8 cellular contexts compared by ENCODE assay signal in the genomic region with DNA sequence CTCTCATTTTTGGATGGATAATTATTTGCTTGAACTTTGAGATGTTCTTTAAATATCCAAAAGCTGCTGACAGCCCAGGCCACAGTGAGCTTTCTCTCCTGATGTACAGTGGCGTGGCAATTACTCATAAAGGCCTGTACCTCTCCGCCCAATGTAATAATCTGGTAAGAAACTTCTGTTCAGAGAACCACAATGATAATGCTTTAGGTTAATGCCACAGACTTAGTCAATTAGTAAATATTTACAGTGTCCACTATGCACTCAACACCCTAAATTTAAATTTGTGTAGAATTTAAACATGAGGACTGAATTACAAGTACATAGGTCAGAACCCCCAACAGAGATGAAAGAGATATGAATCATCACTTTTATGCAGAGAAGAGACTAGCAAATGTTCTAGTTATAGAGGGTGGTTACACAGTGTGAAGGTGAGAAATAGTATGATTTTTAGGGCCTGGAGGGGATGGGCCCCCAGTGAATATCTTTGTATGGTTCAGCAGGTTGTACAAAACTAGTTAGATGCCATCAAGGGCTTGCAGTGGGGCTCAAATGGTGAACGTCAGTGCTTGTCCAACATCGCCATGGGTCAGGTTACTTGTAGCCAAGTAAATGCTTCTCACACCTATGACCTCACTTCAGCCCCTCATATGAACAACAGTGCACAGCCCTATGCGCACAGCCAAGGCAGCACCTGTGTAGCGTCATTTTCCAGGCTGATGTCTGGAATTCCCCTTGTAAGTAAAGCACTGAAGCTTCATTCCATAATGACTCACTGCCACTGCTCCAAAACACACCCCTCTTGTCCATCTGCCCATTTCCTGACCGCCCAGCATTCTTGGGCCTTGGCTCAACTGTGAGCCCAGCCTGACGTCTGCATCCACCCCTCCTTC. TPM values are rescaled to one million over a fixed set of nuclear protein-coding genes. Genes with fewer than 3 reads are reported as not detected.
DNase-seq lines count a peak whose midpoint lies in the region; ATAC-seq and TF ChIP-seq lines count a peak whose summit lies in the region.

No MANE protein-coding gene starts in this region.

- H3K27me3 Mint-ChIP-seq in activated naive CD8-positive, alpha-beta T cell treated with anti-CD3 and anti-CD28 coated beads, Interleukin-2, amount 10 ng/mL, durations not matched to agents 7 days and 5 days: no peaks in the 10 kb centered on the region
- H3K27me3 Mint-ChIP-seq in CD4-positive, alpha-beta memory T cell: no peaks in the 10 kb centered on the region

- peak overlapping the region; percentile 31 for H3K27ac Mint-ChIP-seq in activated naive CD8-positive, alpha-beta T cell treated with anti-CD3 and anti-CD28 coated beads, Interleukin-2, amount 10 ng/mL, durations not matched to agents 7 days and 5 days
- H3K27ac Mint-ChIP-seq in CD4-positive, alpha-beta memory T cell: peak overlapping the region in 2 of 7 donors; percentile 32 to 53

- H3K9me3 Mint-ChIP-seq in activated naive CD8-positive, alpha-beta T cell treated with anti-CD3 and anti-CD28 coated beads, Interleukin-2, amount 10 ng/mL, durations not matched to agents 7 days and 5 days: no peaks in the 10 kb centered on the region
- no peaks in the 10 kb centered on the region for H3K9me3 Mint-ChIP-seq in CD4-positive, alpha-beta memory T cell

- POLR2A ChIA-PET in activated naive CD8-positive, alpha-beta T cell treated with anti-CD3 and anti-CD28 coated beads, Interleukin-2, amount 10 ng/mL, durations not matched to agents 7 days and 5 days (lab: Charles Lee): no interaction called here
- POLR2A ChIA-PET in CD4-positive, alpha-beta memory T cell (lab: Charles Lee; ENCODE audit: partially characterized antibody): interaction anchor here (1.4 kb wide), 1 partner anchor 10 kb away, joined by 4 read pairs; no protein-coding TSS in a partner anchor

- peaks cover 5% of the 10 kb centered on the region for H3K4me1 Mint-ChIP-seq in activated naive CD8-positive, alpha-beta T cell treated with anti-CD3 and anti-CD28 coated beads, Interleukin-2, amount 10 ng/mL, durations not matched to agents 7 days and 5 days
- peaks cover 12 to 27% (median 16%) of the 10 kb centered on the region in 4 donors for H3K4me1 Mint-ChIP-seq in CD4-positive, alpha-beta memory T cell

- H3K4me1 ChIP-seq in CD4-positive, alpha-beta memory T cell (ENCODE audit: insufficient read depth, low read length): peaks cover 6% of the 10 kb centered on the region

- CTCF ChIA-PET in CD4-positive, alpha-beta memory T cell (lab: Charles Lee; ENCODE audit: partially characterized antibody): interaction anchor here (1.4 to 2.7 kb wide), 3 partner anchors 10 to 28 kb away, joined by 4 to 6 read pairs (median 4); no protein-coding TSS in a partner anchor

- peaks cover 13% of the 10 kb centered on the region for H3K36me3 ChIP-seq in CD4-positive, alpha-beta memory T cell (ENCODE audit: insufficient read depth, low read length)

- peaks cover 15% of the 10 kb centered on the region for H3K36me3 Mint-ChIP-seq in activated naive CD8-positive, alpha-beta T cell treated with anti-CD3 and anti-CD28 coated beads, Interleukin-2, amount 10 ng/mL, durations not matched to agents 7 days and 5 days
- H3K36me3 Mint-ChIP-seq in CD4-positive, alpha-beta memory T cell: peaks cover 29 to 35% of the 10 kb centered on the region in 2 donors

- peak; percentile 65 for ATAC-seq in GM21786 (IDR thresholded peaks at IDR 0.05; ENCODE audit: unreplicated experiment)
- no peak for ATAC-seq in activated naive CD8-positive, alpha-beta T cell treated with anti-CD3 and anti-CD28 coated beads, Interleukin-2, amount 10 ng/mL, durations not matched to agents 7 days and 5 days (ENCODE audit: low read depth)
- ATAC-seq in left ventricle myocardium superior: peak; percentile 69
- ATAC-seq in stimulated activated naive CD8-positive, alpha-beta T cell treated with anti-CD3 and anti-CD28 coated beads, Interleukin-15, Interleukin-2, amounts not matched to agents 100 U/mL and 50 U/mL, for 24 hours: peak; percentile 79

- H3K27me3 ChIP-seq in CD4-positive, alpha-beta memory T cell (ENCODE audit: insufficient read depth, low read length): no peaks in the 10 kb centered on the region

- H3K9me3 ChIP-seq in CD4-positive, alpha-beta memory T cell (ENCODE audit: control insufficient read depth in 1 of 2, low read length in 2 of 2): no peaks in the 10 kb centered on the region

- intact Hi-C loops in left ventricle myocardium superior (cut with micrococcal nuclease): no loop called here
- intact Hi-C loops in CD4-positive, alpha-beta memory T cell (cut with micrococcal nuclease): no loop called here

- no peak for DNase-seq in activated naive CD8-positive, alpha-beta T cell treated with anti-CD3 and anti-CD28 coated beads, Interleukin-2, amount 10 ng/mL, durations not matched to agents 7 days and 5 days
- DNase-seq in left ventricle myocardium superior (peak; percentile 67), D341Med (ENCODE audit: low spot score) (no peak), GM10266 (ENCODE audit: extremely low spot score) (no peak)
- no peak for DNase-seq in stimulated activated naive CD8-positive, alpha-beta T cell treated with anti-CD3 and anti-CD28 coated beads, Interleukin-15, Interleukin-2, amounts not matched to agents 100 U/mL and 50 U/mL, for 24 hours
- no peak for DNase-seq in activated CD8-positive, alpha-beta memory T cell treated with anti-CD3 and anti-CD28 coated beads, Interleukin-2, amount 50 U/mL, for 4 hours
- no peak for DNase-seq in CD4-positive, alpha-beta memory T cell

- H3K4me3 ChIP-seq in CD4-positive, alpha-beta memory T cell (ENCODE audit: low read length in 2 of 2): no peak overlapping the region

- no peak overlapping the region for H3K4me3 Mint-ChIP-seq in activated naive CD8-positive, alpha-beta T cell treated with anti-CD3 and anti-CD28 coated beads, Interleukin-2, amount 10 ng/mL, durations not matched to agents 7 days and 5 days
- H3K4me3 Mint-ChIP-seq in CD4-positive, alpha-beta memory T cell: no peak overlapping the region

- no peak overlapping the region for H3K27ac ChIP-seq in CD4-positive, alpha-beta memory T cell (ENCODE audit: low read depth, low read length)

- no peak for TF ChIP-seq CTCF in GM10266 (IDR thresholded peaks at IDR 0.05; ENCODE audit: control insufficient read depth, insufficient read depth, low read depth, missing control alignments)

RNA-seq across cellular contexts. Expression of gene ABHD2, which starts 13.3 kb away (rescaled TPM):
- total RNA-seq in activated naive CD8-positive, alpha-beta T cell treated with anti-CD3 and anti-CD28 coated beads, Interleukin-2, amount 10 ng/mL, durations not matched to agents 7 days and 5 days: 10 to 100 TPM; 54.1 to 62.8 TPM
- total RNA-seq in left ventricle myocardium superior: 84.4 TPM
- total RNA-seq in CD4-positive, alpha-beta memory T cell: 10 to 100 TPM; 65.4 to 68.9 TPM
- 10 to 100 TPM; 12.7 to 27.8 TPM for polyA plus RNA-seq in CD4-positive, alpha-beta memory T cell
